In the genomic region with DNA sequence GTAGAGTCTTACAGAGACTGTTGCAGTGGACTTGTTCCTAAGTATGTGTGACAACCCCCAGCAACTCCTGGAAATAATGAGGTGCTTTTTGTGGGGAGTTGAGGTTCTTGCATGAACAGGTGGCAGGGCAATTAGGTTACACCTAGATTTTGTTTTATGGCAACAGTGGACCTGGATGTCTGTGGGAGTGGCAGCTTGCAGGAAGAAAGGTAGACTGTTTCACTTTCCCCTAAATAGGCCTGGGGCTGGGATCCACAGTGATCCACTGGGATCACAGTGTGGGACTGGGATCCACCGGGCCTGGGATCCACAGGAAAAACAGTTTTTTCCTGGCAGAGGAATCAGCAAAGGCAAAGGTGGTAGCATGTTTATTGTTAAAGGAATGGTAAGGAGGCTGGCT, we compare ENCODE assay signal across 7 cellular contexts.
"Had no signal": no experiment of that assay in that cellular context is flagged by ENCODE, and none has a peak within 500 bp of the region (broad histone marks: within the 10 kb centered on the region; RNA-seq: fewer than 3 reads in every experiment).

No MANE protein-coding gene starts in this region.

- H3K9me3 Mint-ChIP-seq: GM23338, IgD-negative memory B cell had no signal

- H2AFZ ChIP-seq: GM23338 had no signal

- DNase-seq: H9, HCEC 1CT had no signal

- FAIRE-seq: H1, H54, HTR-8/SVneo had no signal

- H3K4me3 Mint-ChIP-seq: GM23338, H9, IgD-negative memory B cell had no signal

- H3K27ac Mint-ChIP-seq: GM23338, IgD-negative memory B cell had no signal

- H3K4me2 ChIP-seq: GM23338 had no signal

- ATAC-seq: GM23338 had no signal

- H3K4me3 ChIP-seq: GM23338 had no signal
